ENCODE assay signal across 8 cellular contexts in genomic region chr11:118610773-118611432, GRCh38. TPM values are rescaled to one million over a fixed set of nuclear protein-coding genes. Genes with fewer than 3 reads are reported as not detected.
A peak's percentile ranks its signal among the peaks of the same experiment; 100 is the strongest.
DNase-seq lines count a peak whose midpoint lies in the region; ATAC-seq, FAIRE-seq and TF ChIP-seq lines count a peak whose summit lies in the region.

No MANE protein-coding gene starts in this region.

- H2AFZ ChIP-seq in Karpas-422 (ENCODE audit: low read length) (no peak overlapping the region), HepG2 (ENCODE audit: low read length) (no peak overlapping the region)

- H3K36me3 ChIP-seq in Karpas-422 (ENCODE audit: insufficient read depth, low read length) (no peaks in the 10 kb centered on the region), colonic mucosa (no peaks in the 10 kb centered on the region), HepG2 (replicated peaks in 1 of 2; ENCODE audit: control insufficient read depth in 1 of 2, insufficient read depth in 2 of 2, low read length in 2 of 2) (peaks cover 0 to 1% of the 10 kb centered on the region in 2 experiments; a peak in 1 of 5 replicates)

- H4K20me1 ChIP-seq in Karpas-422 (ENCODE audit: insufficient read depth, low read depth, low read length): no peaks in the 10 kb centered on the region
- H4K20me1 ChIP-seq in HepG2 (ENCODE audit: insufficient read depth, low read length): no peaks in the 10 kb centered on the region

- H3K79me2 ChIP-seq in Karpas-422 (ENCODE audit: low read length) (no peaks in the 10 kb centered on the region), HepG2 (ENCODE audit: insufficient read depth, low read length) (no peaks in the 10 kb centered on the region)

- ATAC-seq in GM18517 (IDR thresholded peaks at IDR 0.05; ENCODE audit: unreplicated experiment) (peak; percentile 46), HepG2 (peak; percentile 47)

- H3K27ac ChIP-seq in Karpas-422 (ENCODE audit: low read length) (no peak overlapping the region), colonic mucosa (peak overlapping the region; percentile 52), HepG2 (ENCODE audit: extremely low read length, insufficient read depth, low read length) (no peak overlapping the region)

- intact Hi-C loops in colonic mucosa (cut with DNase I) (no loop called here), HepG2 (cut with micrococcal nuclease; ENCODE audit: unreplicated experiment) (no loop called here)

- H3K4me2 ChIP-seq in Karpas-422 (ENCODE audit: low read depth, low read length, poor library complexity, severe bottlenecking): peak overlapping the region; percentile 38
- no peak overlapping the region for H3K4me2 ChIP-seq in HepG2 (ENCODE audit: low read depth, low read length)

- FAIRE-seq in HepG2 (lab: Jason Lieb, UNC): no peak

- H3K9me3 ChIP-seq in Karpas-422 (ENCODE audit: low read length) (no peaks in the 10 kb centered on the region), colonic mucosa (no peaks in the 10 kb centered on the region), HepG2 (ENCODE audit: low read length) (no peaks in the 10 kb centered on the region)

- POLR2A ChIA-PET in HepG2 (lab: Yijun Ruan, JAX): interaction anchor here (1.5 kb wide), 1 partner anchor 10 kb away, joined by 6 read pairs; no protein-coding TSS in a partner anchor

- no peak for TF ChIP-seq POLR2A in HepG2 (IDR thresholded peaks at IDR 0.05; ENCODE audit: insufficient read depth in 1 of 2, low read depth in 2 of 2, low read length in 2 of 2)

- peak; percentile 77 for TF ChIP-seq RAD21 in HepG2 (CRISPR knock-in tag; IDR thresholded peaks at IDR 0.05)

- 34% methylated on average over 13 of the region's 54 CpGs for WGBS in HepG2 (ENCODE audit: low lambda C conversion rate)

- TF ChIP-seq EP300 in HepG2 (IDR thresholded peaks at IDR 0.05; ENCODE audit: low read depth in 2 of 2, low read length in 2 of 2): no peak
- no peak for TF ChIP-seq EP300 in HepG2 (CRISPR knock-in tag; IDR thresholded peaks at IDR 0.05; ENCODE audit: borderline replicate concordance)

- in situ Hi-C loops in HepG2 (cut with HindIII; ENCODE audit: extremely low pct_ligation_motif_present, low pct_unique_long_range_greater_than_20kb): no loop called here

- no peaks in the 10 kb centered on the region for H3K9me2 ChIP-seq in Karpas-422 (replicated peaks; ENCODE audit: insufficient read depth, low read length)

- DNase-seq in Karpas-422: peak; percentile 78
- peak; percentile 87 for DNase-seq in activated CD4-positive, alpha-beta T cell treated with anti-CD3 and anti-CD28 coated beads, Interleukin-2, amount 50 U/mL, for 1 hour
- peak; percentile 87 for DNase-seq in colonic mucosa
- peak; percentile 34 for DNase-seq in HepG2 (ENCODE audit: low spot score)
- peak; percentile 83 to 87 for DNase-seq in stimulated activated CD4-positive, alpha-beta T cell treated with anti-CD3 and anti-CD28 coated beads, Interleukin-4, amount 100 ng/mL, for 4 hours
- DNase-seq in epidermal melanocyte (ENCODE audit: insufficient read length, low spot score): no peak
- no peak for DNase-seq in NCI-H1436 treated with DMSO at 0.1 percent for 48 hours (lab: John Stamatoyannopoulos, UW)

- no peaks in the 10 kb centered on the region for H3K27me3 ChIP-seq in Karpas-422 (ENCODE audit: low read length)
- peaks cover 21% of the 10 kb centered on the region for H3K27me3 ChIP-seq in colonic mucosa
- H3K27me3 ChIP-seq in HepG2 (ENCODE audit: control insufficient read depth in 1 of 2, insufficient read depth in 2 of 2, low read length in 2 of 2): peaks cover 0 to 6% of the 10 kb centered on the region in 2 experiments; a peak in 1 of 5 replicates

- CTCF ChIA-PET in HepG2 (lab: Yijun Ruan, JAX; ENCODE audit: low intra/inter-chr PET ratio, low total read pairs): interaction anchor here (0.7 to 0.8 kb wide), 2 partner anchors 16 kb away, joined by 3 to 4 read pairs; no protein-coding TSS in a partner anchor

- peak; percentile 89 for TF ChIP-seq CTCF in colonic mucosa (IDR thresholded peaks at IDR 0.05)
- TF ChIP-seq CTCF in HepG2 (CRISPR knock-in tag; IDR thresholded peaks at IDR 0.05): peak; percentile 84

- H3K9ac ChIP-seq in Karpas-422 (ENCODE audit: low read length) (no peak overlapping the region), colonic mucosa (ENCODE audit: low read depth in 2 of 2, low read length in 2 of 2) (peak overlapping the region; percentile 51 to 79), HepG2 (ENCODE audit: insufficient read depth, low read depth, low read length) (no peak overlapping the region)

- no peak overlapping the region for H3K4me3 ChIP-seq in Karpas-422 (ENCODE audit: low read length)
- H3K4me3 ChIP-seq in colonic mucosa: peak overlapping the region; percentile 44
- H3K4me3 ChIP-seq in HepG2 (replicated peaks in 1 of 3; ENCODE audit: insufficient read depth in 1 of 3, low read depth in 2 of 3, low read length in 3 of 3): no peak overlapping the region

- peaks cover 25% of the 10 kb centered on the region for H3K4me1 ChIP-seq in Karpas-422 (ENCODE audit: low read length)
- H3K4me1 ChIP-seq in colonic mucosa: peaks cover 10% of the 10 kb centered on the region
- peaks cover 38% of the 10 kb centered on the region for H3K4me1 ChIP-seq in HepG2 (ENCODE audit: insufficient read depth, low read length)

- BruUV-seq in HepG2 (replicated peaks; lab: Mats Ljungman, UMichigan): no TSS peak

RNA-seq across cellular contexts. Expression of gene PHLDB1, which starts 3.5 kb away (rescaled TPM):
- 0.19 TPM in 1 of 2 replicates, not detected in the other for total RNA-seq in Karpas-422 (2014; rRNA removed; shearing (Covaris generic); ENCODE audit: low replicate concordance)
- total RNA-seq in colonic mucosa: 10 to 100 TPM; 60.1 to 88.6 TPM
- 9.9 and 13.8 TPM in 2 replicates for total RNA-seq in HepG2 (2016; rRNA removed; fragmentation: Illumina TruSeq; extraction: Trizol)
- 3.6 and 5.0 TPM in 2 replicates for total RNA-seq in HepG2 (2016; cell fraction: cytosol; rRNA removed; fragmentation: Illumina TruSeq; extraction: Trizol; ENCODE audit: low read depth)
- total RNA-seq in HepG2 (2016; cell fraction: insoluble cytoplasmic fraction; rRNA removed; fragmentation: Illumina TruSeq; extraction: Trizol): 7.9 and 11.9 TPM in 2 replicates
- total RNA-seq in HepG2 (2016; cell fraction: membrane; rRNA removed; fragmentation: Illumina TruSeq; extraction: Trizol): 7.7 and 8.9 TPM in 2 replicates
- total RNA-seq in HepG2 (2016; cell fraction: nucleus; rRNA removed; fragmentation: Illumina TruSeq; extraction: Trizol): 12.4 and 22.0 TPM in 2 replicates
- polyA plus RNA-seq in HepG2 (2011; rRNA removed): 14.2 and 18.3 TPM in 2 replicates
- 9.1 and 10.7 TPM in 2 replicates for polyA plus RNA-seq in HepG2 (2011; cell fraction: cytosol; rRNA removed)
- polyA plus RNA-seq in HepG2 (2011; cell fraction: nucleus; rRNA removed): 57.1 and 61.1 TPM in 2 replicates
- polyA plus RNA-seq in HepG2 (2012): 7.5 and 8.6 TPM in 2 replicates
- 1.4 TPM in 2 replicates for polyA plus RNA-seq in HepG2 (2016; cell fraction: cytosol; fragmentation: Illumina TruSeq; extraction: Trizol; ENCODE audit: low read depth)
- 7.3 and 8.6 TPM in 2 replicates for polyA plus RNA-seq in HepG2 (2016; cell fraction: insoluble cytoplasmic fraction; fragmentation: Illumina TruSeq; extraction: Trizol; ENCODE audit: low read depth)
- polyA plus RNA-seq in HepG2 (2016; cell fraction: membrane; fragmentation: Illumina TruSeq; extraction: Trizol; ENCODE audit: low read depth): 2.1 and 2.9 TPM in 2 replicates
- polyA plus RNA-seq in HepG2 (2016; cell fraction: nucleus; fragmentation: Illumina TruSeq; extraction: Trizol; ENCODE audit: insufficient read depth, low read depth): 34.7 and 36.2 TPM in 2 replicates
- 17.4 and 33.6 TPM in 2 replicates for polyA minus RNA-seq in HepG2 (2011; rRNA and poly(A)+ RNA removed; ENCODE audit: low replicate concordance)
- polyA minus RNA-seq in HepG2 (2011; cell fraction: cytosol; rRNA and poly(A)+ RNA removed): 12.5 and 14.8 TPM in 2 replicates
- polyA minus RNA-seq in HepG2 (2011; cell fraction: nucleus; rRNA and poly(A)+ RNA removed): 33.9 and 34.2 TPM in 2 replicates

RNA-seq across cellular contexts. Expression of gene ARCN1, which starts 38.7 kb away (rescaled TPM):
- 29.6 and 34.4 TPM in 2 replicates for total RNA-seq in Karpas-422 (2014; rRNA removed; shearing (Covaris generic); ENCODE audit: low replicate concordance)
- total RNA-seq in colonic mucosa: 100 to 1,000 TPM; 151 to 171 TPM
- 148 and 215 TPM in 2 replicates for total RNA-seq in HepG2 (2016; rRNA removed; fragmentation: Illumina TruSeq; extraction: Trizol)
- 21.7 and 21.9 TPM in 2 replicates for total RNA-seq in HepG2 (2016; cell fraction: cytosol; rRNA removed; fragmentation: Illumina TruSeq; extraction: Trizol; ENCODE audit: low read depth)
- total RNA-seq in HepG2 (2016; cell fraction: insoluble cytoplasmic fraction; rRNA removed; fragmentation: Illumina TruSeq; extraction: Trizol): 143 and 206 TPM in 2 replicates
- 62.1 and 63.9 TPM in 2 replicates for total RNA-seq in HepG2 (2016; cell fraction: membrane; rRNA removed; fragmentation: Illumina TruSeq; extraction: Trizol)
- total RNA-seq in HepG2 (2016; cell fraction: nucleus; rRNA removed; fragmentation: Illumina TruSeq; extraction: Trizol): 61.5 and 78.3 TPM in 2 replicates
- 143 and 200 TPM in 2 replicates for polyA plus RNA-seq in HepG2 (2011; rRNA removed)
- polyA plus RNA-seq in HepG2 (2011; cell fraction: cytosol; rRNA removed): 147 and 192 TPM in 2 replicates
- polyA plus RNA-seq in HepG2 (2011; cell fraction: nucleus; rRNA removed): 33.6 and 35.8 TPM in 2 replicates
- 80.9 and 111 TPM in 2 replicates for polyA plus RNA-seq in HepG2 (2012)
- polyA plus RNA-seq in HepG2 (2016; cell fraction: cytosol; fragmentation: Illumina TruSeq; extraction: Trizol; ENCODE audit: low read depth): 9.1 and 10.1 TPM in 2 replicates
- 221 and 222 TPM in 2 replicates for polyA plus RNA-seq in HepG2 (2016; cell fraction: insoluble cytoplasmic fraction; fragmentation: Illumina TruSeq; extraction: Trizol; ENCODE audit: low read depth)
- 36.4 and 39.3 TPM in 2 replicates for polyA plus RNA-seq in HepG2 (2016; cell fraction: membrane; fragmentation: Illumina TruSeq; extraction: Trizol; ENCODE audit: low read depth)
- polyA plus RNA-seq in HepG2 (2016; cell fraction: nucleus; fragmentation: Illumina TruSeq; extraction: Trizol; ENCODE audit: insufficient read depth, low read depth): 95.2 and 101 TPM in 2 replicates
- polyA minus RNA-seq in HepG2 (2011; rRNA and poly(A)+ RNA removed; ENCODE audit: low replicate concordance): 78.7 and 166 TPM in 2 replicates
- polyA minus RNA-seq in HepG2 (2011; cell fraction: cytosol; rRNA and poly(A)+ RNA removed): 105 and 121 TPM in 2 replicates
- 31.7 and 41.9 TPM in 2 replicates for polyA minus RNA-seq in HepG2 (2011; cell fraction: nucleus; rRNA and poly(A)+ RNA removed)

RNA-seq across cellular contexts. Expression of gene IFT46, which starts 45.2 kb away (rescaled TPM):
- 13.5 and 28.6 TPM in 2 replicates for total RNA-seq in Karpas-422 (2014; rRNA removed; shearing (Covaris generic); ENCODE audit: low replicate concordance)
- total RNA-seq in colonic mucosa (1 to 10 TPM; 9.3 to 9.5 TPM), HepG2 (2016; rRNA removed; fragmentation: Illumina TruSeq; extraction: Trizol) (15.4 and 23.9 TPM in 2 replicates)
- total RNA-seq in HepG2 (2016; cell fraction: cytosol; rRNA removed; fragmentation: Illumina TruSeq; extraction: Trizol; ENCODE audit: low read depth): 12.4 and 18.8 TPM in 2 replicates
- total RNA-seq in HepG2 (2016; cell fraction: insoluble cytoplasmic fraction; rRNA removed; fragmentation: Illumina TruSeq; extraction: Trizol): 14.7 and 23.4 TPM in 2 replicates
- 10.2 and 11.5 TPM in 2 replicates for total RNA-seq in HepG2 (2016; cell fraction: membrane; rRNA removed; fragmentation: Illumina TruSeq; extraction: Trizol)
- total RNA-seq in HepG2 (2016; cell fraction: nucleus; rRNA removed; fragmentation: Illumina TruSeq; extraction: Trizol): 7.4 and 8.0 TPM in 2 replicates
- 9.3 and 9.8 TPM in 2 replicates for polyA plus RNA-seq in HepG2 (2011; rRNA removed)
- polyA plus RNA-seq in HepG2 (2011; cell fraction: cytosol; rRNA removed): 8.2 and 9.6 TPM in 2 replicates
- polyA plus RNA-seq in HepG2 (2011; cell fraction: nucleus; rRNA removed): 3.4 and 5.1 TPM in 2 replicates
- 5.8 and 8.4 TPM in 2 replicates for polyA plus RNA-seq in HepG2 (2012)
- polyA plus RNA-seq in HepG2 (2016; cell fraction: cytosol; fragmentation: Illumina TruSeq; extraction: Trizol; ENCODE audit: low read depth): 2.6 and 2.9 TPM in 2 replicates
- polyA plus RNA-seq in HepG2 (2016; cell fraction: insoluble cytoplasmic fraction; fragmentation: Illumina TruSeq; extraction: Trizol; ENCODE audit: low read depth): 20.5 and 21.3 TPM in 2 replicates
- 5.9 TPM in 2 replicates for polyA plus RNA-seq in HepG2 (2016; cell fraction: membrane; fragmentation: Illumina TruSeq; extraction: Trizol; ENCODE audit: low read depth)
- 9.4 and 10.2 TPM in 2 replicates for polyA plus RNA-seq in HepG2 (2016; cell fraction: nucleus; fragmentation: Illumina TruSeq; extraction: Trizol; ENCODE audit: insufficient read depth, low read depth)
- 9.5 and 19.1 TPM in 2 replicates for polyA minus RNA-seq in HepG2 (2011; rRNA and poly(A)+ RNA removed; ENCODE audit: low replicate concordance)
- polyA minus RNA-seq in HepG2 (2011; cell fraction: cytosol; rRNA and poly(A)+ RNA removed): 5.0 and 5.8 TPM in 2 replicates
- polyA minus RNA-seq in HepG2 (2011; cell fraction: nucleus; rRNA and poly(A)+ RNA removed): 4.4 and 6.0 TPM in 2 replicates

Comparison
In these comparisons a context has a peak if more than half of its experiments do, and no peak if none do; other contexts are left out.
1. DNase-seq: peak in Karpas-422 (single experiment), activated CD4-positive, alpha-beta T cell treated with anti-CD3 and anti-CD28 coated beads, Interleukin-2, amount 50 U/mL, for 1 hour (single experiment), colonic mucosa (single experiment), HepG2 (single experiment) and stimulated activated CD4-positive, alpha-beta T cell treated with anti-CD3 and anti-CD28 coated beads, Interleukin-4, amount 100 ng/mL, for 4 hours (2 of 2); none in epidermal melanocyte (single experiment) and NCI-H1436 treated with DMSO at 0.1 percent for 48 hours (single experiment).
2. H3K9ac ChIP-seq: peak in colonic mucosa (2 of 2); none in Karpas-422 (single experiment) and HepG2 (single experiment).